In the genomic region with DNA sequence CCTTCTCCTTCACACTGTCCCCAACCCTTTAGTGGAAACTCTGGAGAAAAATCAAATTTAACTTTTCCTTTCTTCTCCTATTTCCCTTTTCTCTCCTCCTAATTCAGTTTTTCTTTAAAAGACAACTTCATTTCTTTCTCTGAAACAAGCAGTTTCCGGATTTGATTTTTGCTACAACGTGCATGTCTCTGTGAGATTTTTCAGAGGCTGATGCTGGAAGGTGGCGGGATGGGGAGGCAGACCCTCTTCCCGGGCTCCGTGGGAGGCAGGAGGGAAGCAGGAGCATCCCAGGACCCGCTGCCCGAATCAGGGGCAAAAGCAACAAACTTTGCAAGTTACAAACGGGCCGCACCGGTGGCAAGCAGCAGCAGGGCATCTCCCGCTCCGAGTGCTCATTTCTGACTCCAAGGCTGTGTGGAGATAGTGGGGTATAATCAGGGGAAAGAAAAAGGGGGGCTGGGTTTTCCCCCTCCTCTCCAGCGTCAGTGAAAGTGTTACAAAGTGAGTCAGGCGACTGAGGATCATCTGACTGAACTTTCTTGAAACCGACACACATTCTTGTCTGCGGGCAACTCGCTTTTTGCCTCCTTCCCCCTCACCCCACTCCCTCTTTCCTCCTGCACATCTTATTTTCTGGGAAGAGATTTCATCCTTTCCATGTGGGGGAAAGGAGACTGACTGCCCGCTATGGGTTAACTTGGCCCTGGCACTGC, we compare ENCODE assay signal across 8 cellular contexts. TPM values are rescaled to one million over a fixed set of nuclear protein-coding genes. Genes with fewer than 3 reads are reported as not detected.
A peak's percentile ranks its signal among the peaks of the same experiment; 100 is the strongest.
DNase-seq lines count a peak whose midpoint lies in the region; ATAC-seq and TF ChIP-seq lines count a peak whose summit lies in the region.

No MANE protein-coding gene starts in this region.

- H3K36me3 Mint-ChIP-seq in activated naive CD8-positive, alpha-beta T cell treated with anti-CD3 and anti-CD28 coated beads, Interleukin-2, amount 50 U/mL, for 24 hours (ENCODE audit: low read depth): peaks cover 9% of the 10 kb centered on the region

- intact Hi-C loops in left ventricle myocardium superior (cut with micrococcal nuclease): no loop called here

- peaks cover 26% of the 10 kb centered on the region for H3K27me3 Mint-ChIP-seq in activated naive CD8-positive, alpha-beta T cell treated with anti-CD3 and anti-CD28 coated beads, Interleukin-2, amount 50 U/mL, for 24 hours

- peak; percentile 9 for TF ChIP-seq CTCF in retinal pigment epithelial cell (conservative IDR thresholded peaks at IDR 0.05; ENCODE audit: low read depth, low read length)
- no peak for TF ChIP-seq CTCF in GM20000 (IDR thresholded peaks at IDR 0.05; ENCODE audit: extremely low read depth, missing control alignments)

- DNase-seq in ELF-1 (ENCODE audit: low read depth, low spot score) (peak; percentile 59), left ventricle myocardium superior (peak; percentile 39), retinal pigment epithelial cell (ENCODE audit: low read depth) (peak; percentile 90), GM03348 (ENCODE audit: low spot score) (no peak), GM20000 (ENCODE audit: low spot score) (no peak)
- no peak for DNase-seq in activated naive CD8-positive, alpha-beta T cell treated with anti-CD3 and anti-CD28 coated beads, Interleukin-2, amount 50 U/mL, for 24 hours

- no peaks in the 10 kb centered on the region for H3K9me3 Mint-ChIP-seq in activated naive CD8-positive, alpha-beta T cell treated with anti-CD3 and anti-CD28 coated beads, Interleukin-2, amount 50 U/mL, for 24 hours

- peak overlapping the region; percentile 86 for H3K4me3 ChIP-seq in retinal pigment epithelial cell (ENCODE audit: low read length)

- peak overlapping the region; percentile 91 for H3K4me3 Mint-ChIP-seq in activated naive CD8-positive, alpha-beta T cell treated with anti-CD3 and anti-CD28 coated beads, Interleukin-2, amount 50 U/mL, for 24 hours

- no peak for ATAC-seq in activated naive CD8-positive, alpha-beta T cell treated with anti-CD3 and anti-CD28 coated beads, Interleukin-2, amount 50 U/mL, for 24 hours
- ATAC-seq in left ventricle myocardium superior (no peak), HG02610 (IDR thresholded peaks at IDR 0.05; ENCODE audit: unreplicated experiment) (no peak), GM18511 (IDR thresholded peaks at IDR 0.05; ENCODE audit: unreplicated experiment) (no peak)

- peaks cover 62% of the 10 kb centered on the region for H3K4me1 Mint-ChIP-seq in activated naive CD8-positive, alpha-beta T cell treated with anti-CD3 and anti-CD28 coated beads, Interleukin-2, amount 50 U/mL, for 24 hours

- no peak overlapping the region for H3K27ac Mint-ChIP-seq in activated naive CD8-positive, alpha-beta T cell treated with anti-CD3 and anti-CD28 coated beads, Interleukin-2, amount 50 U/mL, for 24 hours

RNA-seq across cellular contexts. Expression of gene ZEB2, which starts 6.4 kb away (rescaled TPM):
- 83.2 TPM for total RNA-seq in left ventricle myocardium superior

Comparison
In these comparisons a context has a peak if more than half of its experiments do, and no peak if none do; other contexts are left out.
1. DNase-seq: peak in ELF-1 (single experiment), left ventricle myocardium superior (single experiment) and retinal pigment epithelial cell (single experiment); none in activated naive CD8-positive, alpha-beta T cell treated with anti-CD3 and anti-CD28 coated beads, Interleukin-2, amount 50 U/mL, for 24 hours (single experiment), GM03348 (single experiment) and GM20000 (single experiment).